Comparison of ENCODE assay signal across 2 cellular contexts in genomic region chr5:123091258-123091987, GRCh38.
TF ChIP-seq lines count a peak whose summit lies in the region.

No MANE protein-coding gene starts in this region.

TF ChIP-seq in SK-N-SH, 30 proteins besides CTCF, POLR2A, EP300 and RAD21 (continued from another document):
- TF ChIP-seq REST (IDR thresholded peaks at IDR 0.05; ENCODE audit: low read depth, low read length): no peak
- 0 out of 2 replicates have a peak, but pooled peaks have one; percentile 25 for TF ChIP-seq POLR2AphosphoS5 (IDR thresholded peaks at IDR 0.05; ENCODE audit: low read depth, low read length)
- TF ChIP-seq IRF3 (IDR thresholded peaks at IDR 0.05; ENCODE audit: low read depth, low read length): no peak
- TF ChIP-seq TCF12 (IDR thresholded peaks at IDR 0.05): no peak
- TF ChIP-seq NRF1 (IDR thresholded peaks at IDR 0.05; ENCODE audit: low read depth, low read length): no peak

TF ChIP-seq in SK-N-SH treated with all-trans-retinoic acid at 6 μM for 48 hours, 23 proteins besides CTCF, POLR2A, EP300 and RAD21 (continued from another document):
- TF ChIP-seq POU6F1 (CRISPR knock-in tag; IDR thresholded peaks at IDR 0.05; ENCODE audit: borderline replicate concordance, low read depth): no peak
- TF ChIP-seq RARB (CRISPR knock-in tag; IDR thresholded peaks at IDR 0.05): no peak
- no peak for TF ChIP-seq TOX (CRISPR knock-in tag; IDR thresholded peaks at IDR 0.05; ENCODE audit: borderline replicate concordance)
- TF ChIP-seq SNAI2 (CRISPR knock-in tag; IDR thresholded peaks at IDR 0.05): no peak
- no peak for TF ChIP-seq ZFP30 (CRISPR knock-in tag; IDR thresholded peaks at IDR 0.05)
- no peak for TF ChIP-seq CSRNP3 (CRISPR knock-in tag; IDR thresholded peaks at IDR 0.05)
- TF ChIP-seq ARNTL (CRISPR knock-in tag; IDR thresholded peaks at IDR 0.05; ENCODE audit: borderline replicate concordance, low read depth): no peak
- no peak for TF ChIP-seq GLIS3 (CRISPR knock-in tag; IDR thresholded peaks at IDR 0.05)
- TF ChIP-seq ISL1 (CRISPR knock-in tag; IDR thresholded peaks at IDR 0.05): no peak
- TF ChIP-seq ZFP3 (CRISPR knock-in tag; IDR thresholded peaks at IDR 0.05): no peak
- no peak for TF ChIP-seq OSR1 (CRISPR knock-in tag; IDR thresholded peaks at IDR 0.05)
- no peak for TF ChIP-seq BACH2 (CRISPR knock-in tag; IDR thresholded peaks at IDR 0.05; ENCODE audit: borderline replicate concordance)
- no peak for TF ChIP-seq TSHZ2 (CRISPR knock-in tag; IDR thresholded peaks at IDR 0.05)
- TF ChIP-seq TCF4 (CRISPR knock-in tag; IDR thresholded peaks at IDR 0.05; ENCODE audit: borderline replicate concordance): no peak
- no peak for TF ChIP-seq PPARA (CRISPR knock-in tag; IDR thresholded peaks at IDR 0.05; ENCODE audit: borderline replicate concordance)
TF ChIP-seq in SK-N-SH treated with all-trans-retinoic acid at 6 μM for 48 hours: peak in this region for 0.
